23 cellular contexts compared by ENCODE assay signal in the genomic region with DNA sequence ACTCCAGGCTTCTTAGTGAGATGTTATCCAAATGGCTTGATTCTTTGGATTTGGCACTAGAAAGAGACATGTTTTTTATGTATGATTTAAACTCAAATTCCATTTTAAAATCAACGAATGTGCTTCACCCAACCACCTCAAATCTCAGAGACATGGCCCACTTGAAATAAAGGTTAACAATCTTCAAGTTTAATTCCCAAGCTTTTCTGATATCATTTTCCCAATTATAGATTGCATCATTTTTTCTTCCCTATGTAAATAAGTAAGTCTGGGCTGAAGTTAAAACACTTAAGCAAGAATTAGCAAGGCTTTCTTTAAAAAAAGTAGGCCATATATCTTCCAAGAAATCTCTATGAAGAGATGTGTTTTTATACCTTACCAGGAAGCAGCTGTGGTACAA.
"Had no signal": no experiment of that assay in that cellular context is flagged by ENCODE, and none has a peak within 500 bp of the region (broad histone marks: within the 10 kb centered on the region; RNA-seq: fewer than 3 reads in every experiment).

No MANE protein-coding gene starts in this region.

- H3K9ac ChIP-seq: SK-N-SH had no signal

- H3K4me1 ChIP-seq: ascending aorta, heart left ventricle, pancreas, psoas muscle, right atrium auricular region, upper lobe of right lung had no signal

- H3K4me2 ChIP-seq: SK-N-SH had no signal

- H3K27me3 ChIP-seq: ascending aorta, brain microvascular endothelial cell, heart left ventricle, pancreas, right atrium auricular region, upper lobe of right lung had no signal

- H3K27ac Mint-ChIP-seq: activated CD8-positive, alpha-beta T cell treated with anti-CD3 and anti-CD28 coated beads, Interleukin-2, amount 10 ng/mL, durations not matched to agents 7 days and 5 days; dendritic cell treated with granulocyte-macrophage colony-stimulating factor and Interleukin-4, amounts not matched to agents 40 ng/mL and 50 ng/mL, for 4 days; nephron progenitor cell had no signal

- H3K27ac ChIP-seq: ascending aorta, brain microvascular endothelial cell, heart left ventricle, pancreas, psoas muscle, right atrium auricular region, upper lobe of right lung, WERI-Rb-1 had no signal

- H3K9me3 ChIP-seq: ascending aorta, heart left ventricle, pancreas, psoas muscle, right atrium auricular region, SK-N-SH, upper lobe of right lung had no signal

- H3K36me3 ChIP-seq: ascending aorta, brain microvascular endothelial cell, heart left ventricle, pancreas, right atrium auricular region, upper lobe of right lung, WERI-Rb-1 had no signal

- H3K4me3 ChIP-seq: ascending aorta, heart left ventricle, pancreas, psoas muscle, right atrium auricular region, upper lobe of right lung had no signal

- H3K4me3 Mint-ChIP-seq: activated CD8-positive, alpha-beta T cell treated with anti-CD3 and anti-CD28 coated beads, Interleukin-2, amount 10 ng/mL, durations not matched to agents 7 days and 5 days; dendritic cell treated with granulocyte-macrophage colony-stimulating factor and Interleukin-4, amounts not matched to agents 40 ng/mL and 50 ng/mL, for 4 days; nephron progenitor cell had no signal

- H3K27me3 Mint-ChIP-seq: dendritic cell treated with granulocyte-macrophage colony-stimulating factor and Interleukin-4, amounts not matched to agents 40 ng/mL and 50 ng/mL, for 4 days had no signal

- H3K9me3 Mint-ChIP-seq: dendritic cell treated with granulocyte-macrophage colony-stimulating factor and Interleukin-4, amounts not matched to agents 40 ng/mL and 50 ng/mL, for 4 days had no signal

- DNase-seq: activated CD4-positive, CD25-positive, alpha-beta regulatory T cell treated with anti-CD3 and anti-CD28 coated beads, Interleukin-2, amount 50 U/mL, for 72 hours; activated CD8-positive, alpha-beta T cell treated with anti-CD3 and anti-CD28 coated beads, Interleukin-2, amount 10 ng/mL, durations not matched to agents 7 days and 5 days; activated gamma-delta T cell; activated T-cell treated with anti-CD3 and anti-CD28 coated beads, Interleukin-2, amount 50 U/mL, for 1 hour; brain microvascular endothelial cell; caudate nucleus; effector CD4-positive, alpha-beta T cell; heart left ventricle; islet precursor cell; left cardiac atrium; mesenchymal stem cell; nephron progenitor cell; pancreas; psoas muscle; SK-N-SH; stimulated activated CD4-positive, alpha-beta T cell treated with anti-CD3 and anti-CD28 coated beads, Interleukin-12 subunit alpha, Interleukin-12 subunit beta, amount 100 ng/mL, for 4 hours; stimulated activated CD4-positive, alpha-beta T cell treated with anti-CD3 and anti-CD28 coated beads, Interleukin-4, amount 100 ng/mL, for 4 hours; stimulated activated naive CD8-positive, alpha-beta T cell treated with anti-CD3 and anti-CD28 coated beads, Interleukin-15, Interleukin-2, amounts not matched to agents 100 U/mL and 50 U/mL, for 24 hours; upper lobe of right lung; WERI-Rb-1 had no signal
